Comparison of ENCODE assay signal across 8 cellular contexts in the genomic region with DNA sequence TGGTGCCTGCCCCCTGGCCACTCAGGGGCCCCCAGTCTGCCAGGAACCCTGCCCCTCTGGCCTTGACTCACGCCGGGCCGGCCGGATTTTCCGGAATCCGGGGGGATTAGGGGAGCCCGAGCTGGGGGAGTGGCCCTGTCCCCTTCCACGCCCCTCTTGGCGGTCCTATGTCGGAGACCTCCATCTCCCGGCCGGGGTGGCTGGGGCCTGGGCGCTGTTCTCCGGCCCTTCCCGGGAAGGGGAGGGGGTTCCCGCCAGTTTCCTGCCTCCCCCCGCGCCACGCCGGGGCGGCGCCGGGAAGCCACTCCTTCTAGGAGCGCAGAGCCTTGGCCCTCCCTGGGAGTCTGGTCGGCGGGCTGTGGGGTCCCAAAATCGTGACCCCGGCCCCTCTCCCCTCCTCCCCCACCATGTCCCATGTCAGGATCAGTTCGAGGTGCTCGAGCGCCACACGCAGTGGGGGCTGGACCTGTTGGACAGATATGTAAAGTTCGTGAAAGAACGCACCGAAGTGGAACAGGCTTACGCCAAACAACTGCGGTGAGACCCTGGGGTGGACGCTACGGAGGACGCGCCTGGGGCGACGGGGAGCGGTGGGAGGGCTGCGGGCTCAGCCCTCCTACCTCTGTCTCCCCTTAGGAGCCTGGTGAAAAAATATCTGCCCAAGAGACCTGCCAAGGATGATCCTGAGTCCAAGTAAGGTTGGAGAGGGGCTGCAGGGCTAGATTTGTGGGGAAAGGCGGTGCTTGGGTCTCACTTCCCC. TPM values are rescaled to one million over a fixed set of nuclear protein-coding genes. Genes with fewer than 3 reads are reported as not detected.
DNase-seq lines count a peak whose midpoint lies in the region; ATAC-seq and TF ChIP-seq lines count a peak whose summit lies in the region.

No MANE protein-coding gene starts in this region.

- no peak for ATAC-seq in GM21526 (IDR thresholded peaks at IDR 0.05; ENCODE audit: low FRiP score, unreplicated experiment)

- peaks cover 0 to 4% of the 10 kb centered on the region in 2 donors for H3K36me3 Mint-ChIP-seq in CD14-positive monocyte
- H3K36me3 Mint-ChIP-seq in HFFc6 (ENCODE audit: low read depth) = peaks cover 23% of the 10 kb centered on the region

- intact Hi-C loops in CD14-positive monocyte (cut with micrococcal nuclease) = no loop called here
- intact Hi-C loops in ovary (cut with DNase I) = loop anchor here in 1 of 4 donors (10.0 kb wide), 1 partner anchor 526 kb away; no protein-coding TSS in a partner anchor

- H3K9me3 Mint-ChIP-seq in CD14-positive monocyte (peaks cover 0 to 3% (median 0%) of the 10 kb centered on the region in 7 donors), HFFc6 (no peaks in the 10 kb centered on the region)

- H3K4me3 Mint-ChIP-seq in CD14-positive monocyte = peak overlapping the region; percentile 74 to 89
- peak overlapping the region; percentile 89 for H3K4me3 Mint-ChIP-seq in HFFc6

- peaks cover 46% of the 10 kb centered on the region for H3K4me1 Mint-ChIP-seq in CD14-positive monocyte
- peaks cover 73% of the 10 kb centered on the region for H3K4me1 Mint-ChIP-seq in HFFc6 (ENCODE audit: low read depth)

- H3K27ac ChIP-seq in ovary = peak overlapping the region; percentile 82 to 83

- no peaks in the 10 kb centered on the region for H3K36me3 ChIP-seq in ovary

- H3K27me3 Mint-ChIP-seq in CD14-positive monocyte (ENCODE audit: low read depth in 3 of 3) = peaks cover 11 to 30% (median 22%) of the 10 kb centered on the region in 3 donors
- peaks cover 2% of the 10 kb centered on the region for H3K27me3 Mint-ChIP-seq in HFFc6 (ENCODE audit: insufficient read depth)

- peak overlapping the region; percentile 60 for H3K4me3 ChIP-seq in ovary

- peak; percentile 62 for TF ChIP-seq EP300 in ovary (IDR thresholded peaks at IDR 0.05)

- no peaks in the 10 kb centered on the region for H3K27me3 ChIP-seq in ovary

- no peaks in the 10 kb centered on the region for H3K9me3 ChIP-seq in ovary

- whole genome bisulfite sequencing in ovary, 3 donors = 1 to 2% (median 1%) methylated on average over 38 to 46 of the region's 46 CpGs

- TF ChIP-seq POLR2A in ovary (IDR thresholded peaks at IDR 0.05) = peak; percentile 28

- DNase-seq in CD14-positive monocyte (ENCODE audit: low spot score) (no peak), HFFc6 (no peak), germinal center (ENCODE audit: low spot score) (peak; percentile 54), ovary (peak; percentile 66 to 79 (median 77)), GM13976 (ENCODE audit: low spot score) (no peak), NK-92 (lab: John Stamatoyannopoulos, UW; ENCODE audit: unreplicated experiment) (no peak)
- peak; percentile 48 for DNase-seq in activated T-cell treated with anti-CD3 and anti-CD28 coated beads, Interleukin-2, amount 50 U/mL, for 48 hours

- in situ Hi-C loops in GM13976 (cut with MboI; ENCODE audit: low sequenced_read_pairs, unreplicated experiment) = loop anchor here (10.0 kb wide), 1 partner anchor 124 kb away; no protein-coding TSS in a partner anchor

- H3K27ac Mint-ChIP-seq in CD14-positive monocyte (peak overlapping the region in 3 of 7 donors; percentile 45 to 68 (median 48)), HFFc6 (peak overlapping the region; percentile 74)

- peaks cover 29% of the 10 kb centered on the region for H3K4me1 ChIP-seq in ovary (ENCODE audit: insufficient read depth)

- no peak for TF ChIP-seq CTCF in CD14-positive monocyte (IDR thresholded peaks at IDR 0.05)
- TF ChIP-seq CTCF in HFFc6 (IDR thresholded peaks at IDR 0.05) = no peak
- TF ChIP-seq CTCF in ovary (IDR thresholded peaks at IDR 0.05) = no peak
- no peak for TF ChIP-seq CTCF in GM13976 (IDR thresholded peaks at IDR 0.05; ENCODE audit: borderline replicate concordance, control extremely low read depth, extremely low read depth, insufficient read depth, missing control alignments)

RNA-seq across cellular contexts. Expression of a gene that starts 1.3 kb away (rescaled TPM):
- 1 to 10 TPM; 1.5 to 1.9 TPM for polyA plus RNA-seq in CD14-positive monocyte
- total RNA-seq in HFFc6 (2021; fragmentation: NEBNext Ultra II Directional; extraction: Animal tissue kit (Norgen Biotek cat#: 25700)) = 10 to 100 TPM; 46.1 to 53.3 (median 48.8) TPM
- total RNA-seq in ovary = 100 to 1,000 TPM in 4 of 7 donors, 10 to 100 TPM in 3; 57.3 to 149 (median 120) TPM
- 100 to 1,000 TPM in 1 of 2 donors, 10 to 100 TPM in 1; 98.7 to 106 TPM for polyA plus RNA-seq in ovary

RNA-seq across cellular contexts. Expression of a gene that starts 3.4 kb away (rescaled TPM):
- polyA plus RNA-seq in CD14-positive monocyte (100 to 1,000 TPM; 129 to 147 TPM), ovary (10 to 100 TPM; 34.0 to 69.9 TPM)
- total RNA-seq in HFFc6 (2021; fragmentation: NEBNext Ultra II Directional; extraction: Animal tissue kit (Norgen Biotek cat#: 25700)) = 10 to 100 TPM; 52.2 to 60.5 (median 56.4) TPM
- total RNA-seq in ovary = 10 to 100 TPM; 57.6 to 76.6 (median 61.0) TPM

RNA-seq across cellular contexts. Expression of a gene that starts 20.3 kb away (rescaled TPM):
- polyA plus RNA-seq in CD14-positive monocyte (1 to 10 TPM; 2.4 to 3.2 TPM), ovary (1,000 to 10,000 TPM in 1 of 2 donors, 100 to 1,000 TPM in 1; 430 to 1,351 TPM)
- total RNA-seq in HFFc6 (2021; fragmentation: NEBNext Ultra II Directional; extraction: Animal tissue kit (Norgen Biotek cat#: 25700)) = 1 to 10 TPM in 4 of 6 experiments, under 1 TPM in 2; 0.82 to 1.5 (median 1.2) TPM
- 1,000 to 10,000 TPM in 4 of 7 donors, 100 to 1,000 TPM in 3; 130 to 3,887 (median 1,173) TPM for total RNA-seq in ovary

RNA-seq across cellular contexts. Expression of a gene that starts 26.5 kb away (rescaled TPM):
- polyA plus RNA-seq in CD14-positive monocyte = not detected
- not detected for total RNA-seq in HFFc6 (2021; fragmentation: NEBNext Ultra II Directional; extraction: Animal tissue kit (Norgen Biotek cat#: 25700))
- total RNA-seq in ovary = 10 to 100 TPM in 1 of 7 donors, 1 to 10 TPM in 4, under 1 TPM in 2; 0.18 to 18.3 (median 1.6) TPM
- polyA plus RNA-seq in ovary = under 1 TPM in 1 of 2 donors, not detected in 1; 0.25 TPM

RNA-seq across cellular contexts. Expression of a gene that starts 31.7 kb away (rescaled TPM):
- polyA plus RNA-seq in CD14-positive monocyte (10 to 100 TPM; 21.3 to 30.2 TPM), ovary (1 to 10 TPM; 1.1 to 3.6 TPM)
- total RNA-seq in HFFc6 (2021; fragmentation: NEBNext Ultra II Directional; extraction: Animal tissue kit (Norgen Biotek cat#: 25700)) = not detected
- total RNA-seq in ovary = 1 to 10 TPM in 5 of 7 donors, under 1 TPM in 2; 0.71 to 5.0 (median 2.0) TPM

Comparison
In these comparisons a context has a peak if more than half of its experiments do, and no peak if none do; other contexts are left out.
1. DNase-seq: peak in activated T-cell treated with anti-CD3 and anti-CD28 coated beads, Interleukin-2, amount 50 U/mL, for 48 hours (2 of 2), germinal center (single experiment) and ovary (5 of 5); none in CD14-positive monocyte (single experiment), HFFc6 (single experiment), GM13976 (single experiment) and NK-92 (single experiment).
2. RNA of a gene that starts 20.3 kb away (total RNA-seq): 130 to 3,887 TPM in ovary; 0.82 to 1.5 TPM in HFFc6; every median in the first group is over 10 times any median in the second.